2 cellular contexts compared by ENCODE assay signal in genomic region chr2:126658316-126658909, GRCh38.
TF ChIP-seq lines count a peak whose summit lies in the region.

No MANE protein-coding gene starts in this region.

TF ChIP-seq in liver, 16 proteins besides CTCF, POLR2A, EP300 and RAD21 (continued from another document):
- TF ChIP-seq ZBTB33 (IDR thresholded peaks at IDR 0.05) (no peak), JUND (IDR thresholded peaks at IDR 0.05) (no peak), HNF4A (conservative IDR thresholded peaks at IDR 0.05) (no peak), EGR1 (IDR thresholded peaks at IDR 0.05; ENCODE audit: low read depth in 2 of 2) (no peak), FOXA1 (IDR thresholded peaks at IDR 0.05) (no peak)

TF ChIP-seq in HepG2, 621 proteins besides CTCF, POLR2A, EP300 and RAD21 (continued from another document):
- TF ChIP-seq ZNF362 (CRISPR knock-in tag; IDR thresholded peaks at IDR 0.05; ENCODE audit: borderline replicate concordance), result no peak
- no peak for TF ChIP-seq ZNF446 (CRISPR knock-in tag; IDR thresholded peaks at IDR 0.05)
- TF ChIP-seq PHF8 (CRISPR knock-in tag; IDR thresholded peaks at IDR 0.05), result no peak
- TF ChIP-seq NR2C2 (CRISPR knock-in tag; IDR thresholded peaks at IDR 0.05; ENCODE audit: borderline replicate concordance), result no peak
- TF ChIP-seq, protein P1, sequence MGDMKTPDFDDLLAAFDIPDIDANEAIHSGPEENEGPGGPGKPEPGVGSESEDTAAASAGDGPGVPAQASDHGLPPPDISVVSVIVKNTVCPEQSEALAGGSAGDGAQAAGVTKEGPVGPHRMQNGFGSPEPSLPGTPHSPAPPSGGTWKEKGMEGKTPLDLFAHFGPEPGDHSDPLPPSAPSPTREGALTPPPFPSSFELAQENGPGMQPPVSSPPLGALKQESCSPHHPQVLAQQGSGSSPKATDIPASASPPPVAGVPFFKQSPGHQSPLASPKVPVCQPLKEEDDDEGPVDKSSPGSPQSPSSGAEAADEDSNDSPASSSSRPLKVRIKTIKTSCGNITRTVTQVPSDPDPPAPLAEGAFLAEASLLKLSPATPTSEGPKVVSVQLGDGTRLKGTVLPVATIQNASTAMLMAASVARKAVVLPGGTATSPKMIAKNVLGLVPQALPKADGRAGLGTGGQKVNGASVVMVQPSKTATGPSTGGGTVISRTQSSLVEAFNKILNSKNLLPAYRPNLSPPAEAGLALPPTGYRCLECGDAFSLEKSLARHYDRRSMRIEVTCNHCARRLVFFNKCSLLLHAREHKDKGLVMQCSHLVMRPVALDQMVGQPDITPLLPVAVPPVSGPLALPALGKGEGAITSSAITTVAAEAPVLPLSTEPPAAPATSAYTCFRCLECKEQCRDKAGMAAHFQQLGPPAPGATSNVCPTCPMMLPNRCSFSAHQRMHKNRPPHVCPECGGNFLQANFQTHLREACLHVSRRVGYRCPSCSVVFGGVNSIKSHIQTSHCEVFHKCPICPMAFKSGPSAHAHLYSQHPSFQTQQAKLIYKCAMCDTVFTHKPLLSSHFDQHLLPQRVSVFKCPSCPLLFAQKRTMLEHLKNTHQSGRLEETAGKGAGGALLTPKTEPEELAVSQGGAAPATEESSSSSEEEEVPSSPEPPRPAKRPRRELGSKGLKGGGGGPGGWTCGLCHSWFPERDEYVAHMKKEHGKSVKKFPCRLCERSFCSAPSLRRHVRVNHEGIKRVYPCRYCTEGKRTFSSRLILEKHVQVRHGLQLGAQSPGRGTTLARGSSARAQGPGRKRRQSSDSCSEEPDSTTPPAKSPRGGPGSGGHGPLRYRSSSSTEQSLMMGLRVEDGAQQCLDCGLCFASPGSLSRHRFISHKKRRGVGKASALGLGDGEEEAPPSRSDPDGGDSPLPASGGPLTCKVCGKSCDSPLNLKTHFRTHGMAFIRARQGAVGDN (CRISPR knock-in tag; IDR thresholded peaks at IDR 0.05), result no peak
- TF ChIP-seq ZNF547 (CRISPR knock-in tag; IDR thresholded peaks at IDR 0.05), result no peak
- TF ChIP-seq HOXA9 (CRISPR knock-in tag; IDR thresholded peaks at IDR 0.05; ENCODE audit: borderline replicate concordance), result no peak
- no peak for TF ChIP-seq ZNF484 (CRISPR knock-in tag; IDR thresholded peaks at IDR 0.05; ENCODE audit: borderline replicate concordance, low read depth)
- TF ChIP-seq CBX1 (IDR thresholded peaks at IDR 0.05; ENCODE audit: low read depth), result no peak
- no peak for TF ChIP-seq RBFOX2 (IDR thresholded peaks at IDR 0.05; ENCODE audit: low read depth, low read length)
